17 cellular contexts compared by ENCODE assay signal in the genomic region with DNA sequence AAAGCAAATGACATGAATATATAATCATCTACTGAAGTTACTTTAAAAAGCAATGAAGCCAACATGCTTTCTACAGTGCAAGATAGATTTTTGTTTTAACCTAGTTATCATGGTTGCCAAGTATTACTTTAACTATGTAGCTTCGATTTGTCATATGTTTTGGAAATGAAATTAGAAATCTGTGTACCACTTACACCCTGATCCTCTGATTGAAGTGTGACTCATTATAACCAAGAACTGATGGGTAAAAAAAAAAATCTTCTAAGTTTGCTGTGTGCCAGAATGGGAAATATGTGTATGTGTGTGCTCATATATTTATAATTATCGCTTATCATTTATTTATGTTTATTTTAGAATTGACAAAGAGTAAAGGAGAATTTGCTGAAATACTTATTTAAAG. TPM values are rescaled to one million over a fixed set of nuclear protein-coding genes. Genes with fewer than 3 reads are reported as not detected.
A peak's percentile ranks its signal among the peaks of the same experiment; 100 is the strongest.
DNase-seq lines count a peak whose midpoint lies in the region; ATAC-seq and TF ChIP-seq lines count a peak whose summit lies in the region.
"Had no signal": no experiment of that assay in that cellular context is flagged by ENCODE, and none has a peak within 500 bp of the region (broad histone marks: within the 10 kb centered on the region; RNA-seq: fewer than 3 reads in every experiment).

No MANE protein-coding gene starts in this region.

- POLR2A ChIA-PET in OCI-LY7 (lab: Charles Lee) = interaction anchor here (0.7 to 4.1 kb wide), 7 partner anchors 8 to 194 kb away, joined by 3 to 17 read pairs (median 6); a partner anchor contains a TSS

- H3K27me3 ChIP-seq in spleen (replicated peaks in 1 of 7) = no peaks in the 10 kb centered on the region

- H3K9me3 ChIP-seq in OCI-LY7 (ENCODE audit: low read length) (no peaks in the 10 kb centered on the region), spleen (no peaks in the 10 kb centered on the region)
- H3K9me3 ChIP-seq: prostate gland had no signal

- H2AFZ ChIP-seq in OCI-LY7 (ENCODE audit: low read length) = no peak overlapping the region

- 0 out of 2 replicates have a peak, but pooled peaks cover 7% of the 10 kb centered on the region for H3K79me2 ChIP-seq in OCI-LY7 (ENCODE audit: insufficient read depth, low read depth, low read length)

- no peaks in the 10 kb centered on the region for H3K9me3 Mint-ChIP-seq in activated CD8-positive, alpha-beta memory T cell treated with anti-CD3 and anti-CD28 coated beads, Interleukin-2, amount 10 ng/mL, durations not matched to agents 7 days and 5 days (ENCODE audit: low read depth)
- H3K9me3 Mint-ChIP-seq in activated naive CD8-positive, alpha-beta T cell treated with anti-CD3 and anti-CD28 coated beads for 36 hours = no peaks in the 10 kb centered on the region
- H3K9me3 Mint-ChIP-seq: type B pancreatic cell had no signal

- DNase-seq in activated CD8-positive, alpha-beta memory T cell treated with anti-CD3 and anti-CD28 coated beads, Interleukin-2, amount 10 ng/mL, durations not matched to agents 7 days and 5 days = no peak
- DNase-seq in activated CD8-positive, alpha-beta memory T cell treated with anti-CD3 and anti-CD28 coated beads, Interleukin-2, amount 50 U/mL, for 48 hours = no peak
- DNase-seq in OCI-LY7 (ENCODE audit: low spot score) = no peak
- DNase-seq in activated naive CD8-positive, alpha-beta T cell treated with anti-CD3 and anti-CD28 coated beads for 36 hours = no peak
- no peak for DNase-seq in spleen
- no peak for DNase-seq in foreskin fibroblast
- DNase-seq in OCI-M2 (lab: John Stamatoyannopoulos, UW; ENCODE audit: unreplicated experiment) = no peak
- no peak for DNase-seq in cerebellar nuclear complex (lab: John Stamatoyannopoulos, UW)
- DNase-seq: DMS79, naive B cell, NCI-H1417, NCI-H526 treated with DMSO at 0.1 percent for 48 hours, PC-3, T1000 had no signal

- H3K4me1 Mint-ChIP-seq in activated CD8-positive, alpha-beta memory T cell treated with anti-CD3 and anti-CD28 coated beads, Interleukin-2, amount 10 ng/mL, durations not matched to agents 7 days and 5 days = peaks cover 67% of the 10 kb centered on the region
- peaks cover 73% of the 10 kb centered on the region for H3K4me1 Mint-ChIP-seq in activated naive CD8-positive, alpha-beta T cell treated with anti-CD3 and anti-CD28 coated beads for 36 hours

- intact Hi-C loops in OCI-LY7 (cut with micrococcal nuclease; ENCODE audit: unreplicated experiment) (no loop called here), spleen (cut with DNase I; ENCODE audit: low total_unique reads) (no loop called here)

- peak; percentile 5 for ATAC-seq in activated CD8-positive, alpha-beta memory T cell treated with anti-CD3 and anti-CD28 coated beads, Interleukin-2, amount 10 ng/mL, durations not matched to agents 7 days and 5 days
- ATAC-seq: PC-3 had no signal

- H3K4me3 ChIP-seq in OCI-LY7 (ENCODE audit: low read depth, low read length, poor library complexity, severe bottlenecking) = no peak overlapping the region
- H3K4me3 ChIP-seq in spleen = peak overlapping the region in 3 of 8 donors; percentile 38 to 72 (median 42)
- no peak overlapping the region for H3K4me3 ChIP-seq in foreskin fibroblast (ENCODE audit: low read depth in 1 of 2, low read length in 2 of 2)
- H3K4me3 ChIP-seq: prostate gland, smooth muscle cell had no signal

- peak overlapping the region; percentile 94 for H3K27ac Mint-ChIP-seq in activated CD8-positive, alpha-beta memory T cell treated with anti-CD3 and anti-CD28 coated beads, Interleukin-2, amount 10 ng/mL, durations not matched to agents 7 days and 5 days
- H3K27ac Mint-ChIP-seq in activated naive CD8-positive, alpha-beta T cell treated with anti-CD3 and anti-CD28 coated beads for 36 hours = peak overlapping the region; percentile 97
- H3K27ac Mint-ChIP-seq: type B pancreatic cell had no signal

- peak overlapping the region; percentile 82 for H3K4me3 Mint-ChIP-seq in activated CD8-positive, alpha-beta memory T cell treated with anti-CD3 and anti-CD28 coated beads, Interleukin-2, amount 10 ng/mL, durations not matched to agents 7 days and 5 days
- H3K4me3 Mint-ChIP-seq in activated naive CD8-positive, alpha-beta T cell treated with anti-CD3 and anti-CD28 coated beads for 36 hours = peak overlapping the region; percentile 96
- H3K4me3 Mint-ChIP-seq: type B pancreatic cell had no signal

- WGBS in spleen, 5 donors = 73 to 86% (median 77%) methylated on average over 2 of the region's 2 CpGs

- H3K9me2 ChIP-seq in OCI-LY7 (ENCODE audit: insufficient read depth, low read length) = no peaks in the 10 kb centered on the region

- H3K4me2 ChIP-seq in OCI-LY7 (ENCODE audit: low read length) = peak overlapping the region; percentile 85
- H3K4me2 ChIP-seq: smooth muscle cell had no signal

- H3K4me1 ChIP-seq in OCI-LY7 (ENCODE audit: insufficient read depth, low read length, poor library complexity, severe bottlenecking) = peaks cover 73% of the 10 kb centered on the region
- peaks cover 25 to 100% (median 84%) of the 10 kb centered on the region in 6 donors for H3K4me1 ChIP-seq in spleen

- no TSS peak for BruUV-seq in OCI-LY7 (replicated peaks; lab: Mats Ljungman, UMichigan)

- H3K36me3 ChIP-seq in OCI-LY7 (ENCODE audit: insufficient read depth, low read length) = peaks cover 21% of the 10 kb centered on the region
- H3K36me3 ChIP-seq in spleen = peaks cover 0 to 5% (median 0%) of the 10 kb centered on the region in 6 donors
- H3K36me3 ChIP-seq: prostate gland had no signal

- H3K36me3 Mint-ChIP-seq in activated CD8-positive, alpha-beta memory T cell treated with anti-CD3 and anti-CD28 coated beads, Interleukin-2, amount 10 ng/mL, durations not matched to agents 7 days and 5 days = peaks cover 28% of the 10 kb centered on the region
- peaks cover 34% of the 10 kb centered on the region for H3K36me3 Mint-ChIP-seq in activated naive CD8-positive, alpha-beta T cell treated with anti-CD3 and anti-CD28 coated beads for 36 hours
- H3K36me3 Mint-ChIP-seq: naive B cell, type B pancreatic cell had no signal

- CTCF ChIA-PET in activated CD8-positive, alpha-beta memory T cell treated with anti-CD3 and anti-CD28 coated beads, Interleukin-2, amount 10 ng/mL, durations not matched to agents 7 days and 5 days (lab: Charles Lee) = interaction anchor here (0.9 to 7.9 kb wide), 7 partner anchors 10 to 162 kb away, joined by 3 to 94 read pairs (median 4); a partner anchor contains a TSS
- CTCF ChIA-PET in OCI-LY7 (lab: Charles Lee; ENCODE audit: unreplicated experiment) = no interaction called here

- no peaks in the 10 kb centered on the region for H3K27me3 Mint-ChIP-seq in activated CD8-positive, alpha-beta memory T cell treated with anti-CD3 and anti-CD28 coated beads, Interleukin-2, amount 10 ng/mL, durations not matched to agents 7 days and 5 days
- H3K27me3 Mint-ChIP-seq in activated naive CD8-positive, alpha-beta T cell treated with anti-CD3 and anti-CD28 coated beads for 36 hours = no peaks in the 10 kb centered on the region
- H3K27me3 Mint-ChIP-seq: naive B cell, type B pancreatic cell had no signal

- no peak overlapping the region for H3K27ac ChIP-seq in OCI-LY7 (ENCODE audit: low read depth, low read length, poor library complexity, severe bottlenecking)
- peak overlapping the region; percentile 32 to 100 (median 94) for H3K27ac ChIP-seq in spleen
- H3K27ac ChIP-seq: prostate gland had no signal

- no peaks in the 10 kb centered on the region for H4K20me1 ChIP-seq in OCI-LY7 (ENCODE audit: insufficient read depth, low read length)

- TF ChIP-seq CTCF in OCI-LY7 (conservative IDR thresholded peaks at IDR 0.05; ENCODE audit: low read length) (no peak), spleen (IDR thresholded peaks at IDR 0.05 in 8 of 11, conservative IDR thresholded peaks at IDR 0.05 in 3 of 11) (no peak), foreskin fibroblast (IDR thresholded peaks at IDR 0.05; ENCODE audit: low read depth, low read length) (no peak)

- TF ChIP-seq POLR2A in spleen (IDR thresholded peaks at IDR 0.05) = no peak

RNA-seq across cellular contexts. Expression of a gene that starts 9.1 kb away (rescaled TPM):
- 100 to 1,000 TPM; 118 to 149 TPM for total RNA-seq in activated CD8-positive, alpha-beta memory T cell treated with anti-CD3 and anti-CD28 coated beads, Interleukin-2, amount 10 ng/mL, durations not matched to agents 7 days and 5 days
- 34.7 and 54.2 TPM in 2 replicates for total RNA-seq in OCI-LY7 (2014; rRNA removed; shearing (Covaris generic))
- 66.8 and 68.9 TPM in 2 replicates for total RNA-seq in OCI-LY7 (2022)
- 100 to 1,000 TPM; 112 to 116 TPM for total RNA-seq in activated naive CD8-positive, alpha-beta T cell treated with anti-CD3 and anti-CD28 coated beads for 36 hours
- total RNA-seq in spleen = 100 to 1,000 TPM in 5 of 7 donors, 10 to 100 TPM in 2; 85.3 to 128 (median 113) TPM
- 10 to 100 TPM; 49.6 to 64.6 (median 56.7) TPM for polyA plus RNA-seq in spleen
